In genomic region chr2:237931205-237931721, GRCh38 we compare ENCODE assay signal across 11 cellular contexts. TPM values are rescaled to one million over a fixed set of nuclear protein-coding genes. Genes with fewer than 3 reads are reported as not detected.
DNase-seq lines count a peak whose midpoint lies in the region; ATAC-seq lines count a peak whose summit lies in the region.
"Had no signal": no experiment of that assay in that cellular context is flagged by ENCODE, and none has a peak within 500 bp of the region (broad histone marks: within the 10 kb centered on the region; RNA-seq: fewer than 3 reads in every experiment).

No MANE protein-coding gene starts in this region.

- peak overlapping the region in 1 of 2 donors; percentile 35 for H3K4me3 Mint-ChIP-seq in stimulated activated naive B cell treated with anti-CD40 and anti-IgM and Interleukin-4, amounts not matched to agents 10 μg/mL and 1 μg/mL and 100 μg/mL, for 72 hours
- H3K4me3 Mint-ChIP-seq: activated CD4-positive, alpha-beta T cell treated with anti-CD3 and anti-CD28 coated beads, Interleukin-2, amount 10 ng/mL, durations not matched to agents 7 days and 5 days; activated naive CD8-positive, alpha-beta T cell had no signal

- DNase-seq in HCEC 1CT (peak; percentile 77), SKM-1 (lab: John Stamatoyannopoulos, UW; ENCODE audit: unreplicated experiment) (peak; percentile 64), fibroblast of the conjunctiva (ENCODE audit: low read depth) (peak; percentile 63), DMS79 treated with DMSO at 0.1 percent for 48 hours (lab: John Stamatoyannopoulos, UW) (no peak), ureter (ENCODE audit: low spot score) (no peak)
- DNase-seq in stimulated activated naive B cell treated with anti-CD40 and anti-IgM and Interleukin-4, amounts not matched to agents 10 μg/mL and 1 μg/mL and 100 μg/mL, for 72 hours, result no peak
- DNase-seq: activated CD4-positive, alpha-beta T cell treated with anti-CD3 and anti-CD28 coated beads, Interleukin-2, amount 10 ng/mL, durations not matched to agents 7 days and 5 days; occipital lobe had no signal

- H3K27me3 Mint-ChIP-seq in stimulated activated naive B cell treated with anti-CD40 and anti-IgM and Interleukin-4, amounts not matched to agents 10 μg/mL and 1 μg/mL and 100 μg/mL, for 72 hours, result peaks cover 12 to 22% of the 10 kb centered on the region in 2 donors
- H3K27me3 Mint-ChIP-seq: activated CD4-positive, alpha-beta T cell treated with anti-CD3 and anti-CD28 coated beads, Interleukin-2, amount 10 ng/mL, durations not matched to agents 7 days and 5 days had no signal

- ATAC-seq in stimulated activated naive B cell treated with anti-CD40 and anti-IgM and Interleukin-4, amounts not matched to agents 10 μg/mL and 1 μg/mL and 100 μg/mL, for 72 hours (replicated peaks), result peak; percentile 93 to 94
- ATAC-seq in HG02763 (IDR thresholded peaks at IDR 0.05; ENCODE audit: unreplicated experiment), result no peak
- no peak for ATAC-seq in activated CD4-positive, CD25-positive, alpha-beta regulatory T cell treated with anti-CD3 and anti-CD28 coated beads, Interleukin-2, amount 50 U/mL, for 24 hours

- peaks cover 0 to 4% of the 10 kb centered on the region in 2 donors for H3K9me3 Mint-ChIP-seq in stimulated activated naive B cell treated with anti-CD40 and anti-IgM and Interleukin-4, amounts not matched to agents 10 μg/mL and 1 μg/mL and 100 μg/mL, for 72 hours

- H3K36me3 Mint-ChIP-seq in stimulated activated naive B cell treated with anti-CD40 and anti-IgM and Interleukin-4, amounts not matched to agents 10 μg/mL and 1 μg/mL and 100 μg/mL, for 72 hours, result peaks cover 0 to 13% of the 10 kb centered on the region in 2 donors

- H3K27ac Mint-ChIP-seq in stimulated activated naive B cell treated with anti-CD40 and anti-IgM and Interleukin-4, amounts not matched to agents 10 μg/mL and 1 μg/mL and 100 μg/mL, for 72 hours, result peak overlapping the region; percentile 51
- H3K27ac Mint-ChIP-seq: activated CD4-positive, alpha-beta T cell treated with anti-CD3 and anti-CD28 coated beads, Interleukin-2, amount 10 ng/mL, durations not matched to agents 7 days and 5 days; activated naive CD8-positive, alpha-beta T cell had no signal

- H3K4me1 Mint-ChIP-seq in stimulated activated naive B cell treated with anti-CD40 and anti-IgM and Interleukin-4, amounts not matched to agents 10 μg/mL and 1 μg/mL and 100 μg/mL, for 72 hours, result peaks cover 18 to 43% of the 10 kb centered on the region in 2 donors

RNA-seq across cellular contexts. Expression of gene UBE2F, which starts 35.6 kb away (rescaled TPM):
- 44.4 TPM for total RNA-seq in ureter

Comparison
In these comparisons a context has a peak if more than half of its experiments do, and no peak if none do; other contexts are left out.
1. DNase-seq: peak in HCEC 1CT (single experiment), SKM-1 (single experiment) and fibroblast of the conjunctiva (single experiment); none in stimulated activated naive B cell treated with anti-CD40 and anti-IgM and Interleukin-4, amounts not matched to agents 10 μg/mL and 1 μg/mL and 100 μg/mL, for 72 hours (single experiment), DMS79 treated with DMSO at 0.1 percent for 48 hours (single experiment) and ureter (single experiment).
2. ATAC-seq: peak in stimulated activated naive B cell treated with anti-CD40 and anti-IgM and Interleukin-4, amounts not matched to agents 10 μg/mL and 1 μg/mL and 100 μg/mL, for 72 hours (2 of 2); none in HG02763 (single experiment) and activated CD4-positive, CD25-positive, alpha-beta regulatory T cell treated with anti-CD3 and anti-CD28 coated beads, Interleukin-2, amount 50 U/mL, for 24 hours (0 of 2).